8 cellular contexts compared by ENCODE assay signal in genomic region chr7:7099584-7100014, GRCh38.
A peak's percentile ranks its signal among the peaks of the same experiment; 100 is the strongest.
DNase-seq lines count a peak whose midpoint lies in the region; ATAC-seq and TF ChIP-seq lines count a peak whose summit lies in the region.

No MANE protein-coding gene starts in this region.

- intact Hi-C loops in testis (cut with DNase I; ENCODE audit: low total_unique reads): no loop called here

- H3K27ac ChIP-seq in testis: no peak overlapping the region

- H3K9me3 ChIP-seq in testis: no peaks in the 10 kb centered on the region

- ATAC-seq in GM19328 (IDR thresholded peaks at IDR 0.05; ENCODE audit: unreplicated experiment) (no peak), HG02588 (IDR thresholded peaks at IDR 0.05; ENCODE audit: unreplicated experiment) (no peak)

- in situ Hi-C loops in T47D (cut with HindIII; ENCODE audit: low pct_unique_long_range_greater_than_20kb, low sequenced_read_pairs): no loop called here

- H3K27me3 ChIP-seq in testis: no peaks in the 10 kb centered on the region

- H3K4me3 ChIP-seq in testis: no peak overlapping the region

- DNase-seq in COLO668 (lab: John Stamatoyannopoulos, UW; ENCODE audit: unreplicated experiment) (peak; percentile 37), MV-4-11 (lab: John Stamatoyannopoulos, UW) (peak; percentile 69), T47D (ENCODE audit: low read depth in 1 of 2, low spot score in 1 of 2) (peak; percentile 58 to 99), islet precursor cell (peak; percentile 100), testis (peak; percentile 86)
- no peak for DNase-seq in stimulated activated CD4-positive, alpha-beta T cell treated with anti-CD3 and anti-CD28 coated beads, Interleukin-2, amount 100 ng/mL, for 48 hours

- TF ChIP-seq POLR2A in testis (IDR thresholded peaks at IDR 0.05): no peak

- no peak for TF ChIP-seq CTCF in testis (IDR thresholded peaks at IDR 0.05)

- 15 to 35% methylated on average over 1 of the region's 1 CpG for WGBS in testis, 2 donors

- H3K36me3 ChIP-seq in testis (ENCODE audit: low read depth, missing control alignments): no peaks in the 10 kb centered on the region

- H3K4me1 ChIP-seq in testis: peaks cover 6% of the 10 kb centered on the region

Comparison
In these comparisons a context has a peak if more than half of its experiments do, and no peak if none do; other contexts are left out.
1. DNase-seq: peak in COLO668 (single experiment), MV-4-11 (single experiment), T47D (2 of 2), islet precursor cell (single experiment) and testis (single experiment); none in stimulated activated CD4-positive, alpha-beta T cell treated with anti-CD3 and anti-CD28 coated beads, Interleukin-2, amount 100 ng/mL, for 48 hours (0 of 2).